Comparison of ENCODE assay signal across 1 cellular context in genomic region chr11:62787005-62787759, GRCh38.
TF ChIP-seq lines count a peak whose summit lies in the region.

Gene TMEM179B, plus strand, starts transcription at chr11:62787402. Its CDS starts 30 bp downstream, at chr11:62787432.

TF ChIP-seq in K562, 482 proteins besides CTCF, POLR2A, EP300 and RAD21 (continued from another document and continues in another):
- TF ChIP-seq NKRF (IDR thresholded peaks at IDR 0.05; ENCODE audit: borderline replicate concordance) (peak; percentile 74; the same call in 1 of the 2 replicates), SIN3A (IDR thresholded peaks at IDR 0.05; ENCODE audit: borderline replicate concordance in 2 of 2, control insufficient read depth in 1 of 2, low read depth in 2 of 2, low read length in 2 of 2) (peak; percentile 13 to 58; a peak in 3 of 4 replicates), ZNF146 (CRISPR knock-in tag; IDR thresholded peaks at IDR 0.05; ENCODE audit: unreplicated experiment) (peak; percentile 3), HEY1 (CRISPR knock-in tag; IDR thresholded peaks at IDR 0.05; ENCODE audit: borderline replicate concordance) (no peak; the same call in 1 of the 2 replicates), ZNF717 (CRISPR knock-in tag; IDR thresholded peaks at IDR 0.05) (no peak), NCOA2 (IDR thresholded peaks at IDR 0.05; ENCODE audit: partially characterized antibody in 2 of 2) (no peak), SNRNP70 (optimal IDR thresholded peaks at IDR 0.05; ENCODE audit: low read depth, low read length) (no peak), FOXK2 (conservative IDR thresholded peaks at IDR 0.05 in 1 of 2, IDR thresholded peaks at IDR 0.05 in 1 of 2; ENCODE audit: low read depth in 2 of 2) (peak; percentile 76 to 83; a peak in 3 of 4 replicates), ZNF431 (CRISPR knock-in tag; IDR thresholded peaks at IDR 0.05) (no peak), FOS (IDR thresholded peaks at IDR 0.05; ENCODE audit: extremely low read depth, insufficient read length) (no peak), ARID4B (CRISPR knock-in tag; IDR thresholded peaks at IDR 0.05) (peak; percentile 95), E2F5 (CRISPR knock-in tag; IDR thresholded peaks at IDR 0.05) (peak; percentile 94), E2F6 (IDR thresholded peaks at IDR 0.05; ENCODE audit: borderline replicate concordance in 1 of 2, extremely low read depth in 1 of 2, insufficient read depth in 1 of 2, insufficient read length in 1 of 2, low read depth in 1 of 2, low read length in 1 of 2, poor library complexity in 1 of 2, severe bottlenecking in 1 of 2) (peak; percentile 80 to 81), CUX1 (CRISPR knock-in tag; IDR thresholded peaks at IDR 0.05) (no peak), ZNF224 (CRISPR knock-in tag; IDR thresholded peaks at IDR 0.05) (0 out of 2 replicates have a peak, but pooled peaks have one; percentile 37), NFIX (CRISPR knock-in tag; IDR thresholded peaks at IDR 0.05; ENCODE audit: low read depth) (no peak), U2AF1 (optimal IDR thresholded peaks at IDR 0.05; ENCODE audit: low read depth, low read length) (peak; percentile 11), SMAD3 (CRISPR knock-in tag; conservative IDR thresholded peaks at IDR 0.05) (0 out of 2 replicates have a peak, but pooled peaks have one; percentile 10), L3MBTL2 (IDR thresholded peaks at IDR 0.05) (peak; percentile 63; the same call in 1 of the 2 replicates), JUN (IDR thresholded peaks at IDR 0.05; ENCODE audit: borderline replicate concordance, low read depth, low read length) (peak; percentile 54; the same call in 1 of the 2 replicates), JUN (CRISPR knock-in tag; IDR thresholded peaks at IDR 0.05; ENCODE audit: borderline replicate concordance) (peak; percentile 83; the same call in 1 of the 2 replicates), TBL1XR1 (IDR thresholded peaks at IDR 0.05; ENCODE audit: low read length in 2 of 2) (peak in 1 of 2 experiments; percentile 82; a peak in 2 of 4 replicates), CSDE1 (IDR thresholded peaks at IDR 0.05) (no peak), SOX6 (IDR thresholded peaks at IDR 0.05) (peak; percentile 61), ZBED1 (IDR thresholded peaks at IDR 0.05) (no peak; the same call in 1 of the 2 replicates), AFF4 (CRISPR knock-in tag; IDR thresholded peaks at IDR 0.05) (peak; percentile 96), ETS1 (conservative IDR thresholded peaks at IDR 0.05; ENCODE audit: control insufficient read depth, low read depth, low read length) (peak; percentile 76; the same call in 1 of the 2 replicates), VEZF1 (CRISPR knock-in tag; IDR thresholded peaks at IDR 0.05) (peak; percentile 80), SRSF7 (optimal IDR thresholded peaks at IDR 0.05; ENCODE audit: low read depth, low read length) (no peak), CTCFL (IDR thresholded peaks at IDR 0.05; ENCODE audit: borderline replicate concordance, insufficient read depth, low read depth, low read length, poor library complexity, severe bottlenecking) (peak; percentile 10), NRF1 (conservative IDR thresholded peaks at IDR 0.05 in 1 of 2, IDR thresholded peaks at IDR 0.05 in 1 of 2) (peak; percentile 82 to 86)
